ENCODE assay signal across 27 cellular contexts in genomic region chr1:197989058-197989457, GRCh38.
"Had no signal": no experiment of that assay in that cellular context is flagged by ENCODE, and none has a peak within 500 bp of the region (broad histone marks: within the 10 kb centered on the region; RNA-seq: fewer than 3 reads in every experiment).

No MANE protein-coding gene starts in this region.

- H3K27me3 ChIP-seq: colonic mucosa, esophagus muscularis mucosa, hepatocyte, testis, vagina had no signal

- H3K27me3 Mint-ChIP-seq: activated CD4-positive, alpha-beta T cell treated with anti-CD3 and anti-CD28 coated beads for 36 hours; stimulated activated memory B cell treated with anti-CD40 and anti-IgM and Interleukin-4, amounts not matched to agents 10 μg/mL and 1 μg/mL and 100 μg/mL, for 72 hours had no signal

- H3K79me2 ChIP-seq: hepatocyte had no signal

- FAIRE-seq: bronchial epithelial cell, frontal cortex, small intestine had no signal

- H3K9me3 Mint-ChIP-seq: activated B cell treated with CpG ODN at 0.5 μM for 24 hours; activated naive CD4-positive, alpha-beta T cell treated with anti-CD3 and anti-CD28 coated beads for 36 hours; activated naive CD8-positive, alpha-beta T cell treated with anti-CD3 and anti-CD28 coated beads, Interleukin-2, amount 10 ng/mL, durations not matched to agents 7 days and 5 days; activated T-cell treated with anti-CD3 and anti-CD28 coated beads, Interleukin-2, amount 50 U/mL, for 72 hours; immature natural killer cell; nephron progenitor cell; stimulated activated memory B cell treated with anti-CD40 and anti-IgM and Interleukin-4, amounts not matched to agents 10 μg/mL and 1 μg/mL and 100 μg/mL, for 72 hours had no signal

- H3K9me3 ChIP-seq: colonic mucosa, esophagus muscularis mucosa, lower lobe of right lung, mucosa of descending colon, testis, vagina had no signal

- ATAC-seq: activated CD4-positive, alpha-beta T cell treated with anti-CD3 and anti-CD28 coated beads for 36 hours; activated T-cell treated with anti-CD3 and anti-CD28 coated beads, Interleukin-2, amount 50 U/mL, for 72 hours; left lobe of liver; lower lobe of right lung; mucosa of descending colon; sciatic nerve; stimulated activated memory B cell treated with anti-CD40 and anti-IgM and Interleukin-4, amounts not matched to agents 10 μg/mL and 1 μg/mL and 100 μg/mL, for 72 hours had no signal

- H3K4me3 Mint-ChIP-seq: activated B cell treated with CpG ODN at 0.5 μM for 24 hours; activated CD4-positive, alpha-beta T cell treated with anti-CD3 and anti-CD28 coated beads for 36 hours; activated naive CD4-positive, alpha-beta T cell treated with anti-CD3 and anti-CD28 coated beads for 36 hours; activated naive CD8-positive, alpha-beta T cell treated with anti-CD3 and anti-CD28 coated beads, Interleukin-2, amount 10 ng/mL, durations not matched to agents 7 days and 5 days; activated T-cell treated with anti-CD3 and anti-CD28 coated beads, Interleukin-2, amount 50 U/mL, for 72 hours; immature natural killer cell; nephron progenitor cell; stimulated activated memory B cell treated with anti-CD40 and anti-IgM and Interleukin-4, amounts not matched to agents 10 μg/mL and 1 μg/mL and 100 μg/mL, for 72 hours had no signal

- DNase-seq: activated B cell treated with CpG ODN at 0.5 μM for 24 hours; activated CD4-positive, alpha-beta T cell treated with anti-CD3 and anti-CD28 coated beads for 36 hours; activated CD4-positive, alpha-beta T cell treated with anti-CD3 and anti-CD28 coated beads, Interleukin-2, amount 50 U/mL, for 4 hours; activated effector memory CD4-positive, alpha-beta T cell treated with Interleukin-2 at 50 U/mL for 16 hours; activated naive CD4-positive, alpha-beta T cell treated with anti-CD3 and anti-CD28 coated beads for 36 hours; activated naive CD8-positive, alpha-beta T cell treated with anti-CD3 and anti-CD28 coated beads, Interleukin-2, amount 10 ng/mL, durations not matched to agents 7 days and 5 days; activated T-cell treated with anti-CD3 and anti-CD28 coated beads, Interleukin-2, amount 50 U/mL, for 72 hours; amniotic stem cell; colonic mucosa; glutamatergic neuron; immature natural killer cell; lower lobe of right lung; mesendoderm; mucosa of descending colon; nephron progenitor cell; small intestine; stimulated activated CD4-positive, alpha-beta T cell treated with anti-CD3 and anti-CD28 coated beads, Interleukin-15, amount 100 ng/mL, for 24 hours; testis; trophoblast cell had no signal

- H3K27ac ChIP-seq: colonic mucosa, esophagus muscularis mucosa, hepatocyte, lower lobe of right lung, testis, vagina had no signal

- H3K4me1 ChIP-seq: colonic mucosa, lower lobe of right lung, testis, vagina had no signal

- H2AFZ ChIP-seq: hepatocyte had no signal

- H3K4me3 ChIP-seq: colonic mucosa, esophagus muscularis mucosa, hepatocyte, lower lobe of right lung, mucosa of descending colon, testis, vagina had no signal

- H3K27ac Mint-ChIP-seq: activated B cell treated with CpG ODN at 0.5 μM for 24 hours; activated CD4-positive, alpha-beta T cell treated with anti-CD3 and anti-CD28 coated beads for 36 hours; activated naive CD4-positive, alpha-beta T cell treated with anti-CD3 and anti-CD28 coated beads for 36 hours; activated naive CD8-positive, alpha-beta T cell treated with anti-CD3 and anti-CD28 coated beads, Interleukin-2, amount 10 ng/mL, durations not matched to agents 7 days and 5 days; activated T-cell treated with anti-CD3 and anti-CD28 coated beads, Interleukin-2, amount 50 U/mL, for 72 hours; immature natural killer cell; nephron progenitor cell; stimulated activated memory B cell treated with anti-CD40 and anti-IgM and Interleukin-4, amounts not matched to agents 10 μg/mL and 1 μg/mL and 100 μg/mL, for 72 hours had no signal

- H3K4me1 Mint-ChIP-seq: activated B cell treated with CpG ODN at 0.5 μM for 24 hours; activated CD4-positive, alpha-beta T cell treated with anti-CD3 and anti-CD28 coated beads for 36 hours; nephron progenitor cell; stimulated activated memory B cell treated with anti-CD40 and anti-IgM and Interleukin-4, amounts not matched to agents 10 μg/mL and 1 μg/mL and 100 μg/mL, for 72 hours had no signal

- H3K36me3 Mint-ChIP-seq: activated naive CD8-positive, alpha-beta T cell treated with anti-CD3 and anti-CD28 coated beads, Interleukin-2, amount 10 ng/mL, durations not matched to agents 7 days and 5 days; immature natural killer cell; stimulated activated memory B cell treated with anti-CD40 and anti-IgM and Interleukin-4, amounts not matched to agents 10 μg/mL and 1 μg/mL and 100 μg/mL, for 72 hours had no signal

- H3K36me3 ChIP-seq: colonic mucosa, esophagus muscularis mucosa, lower lobe of right lung, vagina had no signal

- H3K4me2 ChIP-seq: hepatocyte had no signal
